In genomic region chr10:99765672-99766071, GRCh38 we compare ENCODE assay signal across 1 cellular context.
TF ChIP-seq lines count a peak whose summit lies in the region.

No MANE protein-coding gene starts in this region.

TF ChIP-seq in GM12878, 131 proteins besides CTCF, POLR2A, EP300 and RAD21 (continues in another document):
- TF ChIP-seq, protein P1, sequence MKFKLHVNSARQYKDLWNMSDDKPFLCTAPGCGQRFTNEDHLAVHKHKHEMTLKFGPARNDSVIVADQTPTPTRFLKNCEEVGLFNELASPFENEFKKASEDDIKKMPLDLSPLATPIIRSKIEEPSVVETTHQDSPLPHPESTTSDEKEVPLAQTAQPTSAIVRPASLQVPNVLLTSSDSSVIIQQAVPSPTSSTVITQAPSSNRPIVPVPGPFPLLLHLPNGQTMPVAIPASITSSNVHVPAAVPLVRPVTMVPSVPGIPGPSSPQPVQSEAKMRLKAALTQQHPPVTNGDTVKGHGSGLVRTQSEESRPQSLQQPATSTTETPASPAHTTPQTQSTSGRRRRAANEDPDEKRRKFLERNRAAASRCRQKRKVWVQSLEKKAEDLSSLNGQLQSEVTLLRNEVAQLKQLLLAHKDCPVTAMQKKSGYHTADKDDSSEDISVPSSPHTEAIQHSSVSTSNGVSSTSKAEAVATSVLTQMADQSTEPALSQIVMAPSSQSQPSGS (IDR thresholded peaks at IDR 0.05; ENCODE audit: low read length): peak; percentile 66
- TF ChIP-seq, protein P2, sequence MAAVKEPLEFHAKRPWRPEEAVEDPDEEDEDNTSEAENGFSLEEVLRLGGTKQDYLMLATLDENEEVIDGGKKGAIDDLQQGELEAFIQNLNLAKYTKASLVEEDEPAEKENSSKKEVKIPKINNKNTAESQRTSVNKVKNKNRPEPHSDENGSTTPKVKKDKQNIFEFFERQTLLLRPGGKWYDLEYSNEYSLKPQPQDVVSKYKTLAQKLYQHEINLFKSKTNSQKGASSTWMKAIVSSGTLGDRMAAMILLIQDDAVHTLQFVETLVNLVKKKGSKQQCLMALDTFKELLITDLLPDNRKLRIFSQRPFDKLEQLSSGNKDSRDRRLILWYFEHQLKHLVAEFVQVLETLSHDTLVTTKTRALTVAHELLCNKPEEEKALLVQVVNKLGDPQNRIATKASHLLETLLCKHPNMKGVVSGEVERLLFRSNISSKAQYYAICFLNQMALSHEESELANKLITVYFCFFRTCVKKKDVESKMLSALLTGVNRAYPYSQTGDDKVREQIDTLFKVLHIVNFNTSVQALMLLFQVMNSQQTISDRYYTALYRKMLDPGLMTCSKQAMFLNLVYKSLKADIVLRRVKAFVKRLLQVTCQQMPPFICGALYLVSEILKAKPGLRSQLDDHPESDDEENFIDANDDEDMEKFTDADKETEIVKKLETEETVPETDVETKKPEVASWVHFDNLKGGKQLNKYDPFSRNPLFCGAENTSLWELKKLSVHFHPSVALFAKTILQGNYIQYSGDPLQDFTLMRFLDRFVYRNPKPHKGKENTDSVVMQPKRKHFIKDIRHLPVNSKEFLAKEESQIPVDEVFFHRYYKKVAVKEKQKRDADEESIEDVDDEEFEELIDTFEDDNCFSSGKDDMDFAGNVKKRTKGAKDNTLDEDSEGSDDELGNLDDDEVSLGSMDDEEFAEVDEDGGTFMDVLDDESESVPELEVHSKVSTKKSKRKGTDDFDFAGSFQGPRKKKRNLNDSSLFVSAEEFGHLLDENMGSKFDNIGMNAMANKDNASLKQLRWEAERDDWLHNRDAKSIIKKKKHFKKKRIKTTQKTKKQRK (IDR thresholded peaks at IDR 0.05; ENCODE audit: low read depth, low read length): no peak
- TF ChIP-seq ZNF687 (IDR thresholded peaks at IDR 0.05) (no peak), ZZZ3 (IDR thresholded peaks at IDR 0.05; ENCODE audit: control insufficient read depth, insufficient read length, low read depth) (no peak), SUZ12 (IDR thresholded peaks at IDR 0.05; ENCODE audit: unreplicated experiment) (no peak), ETV6 (conservative IDR thresholded peaks at IDR 0.05 in 1 of 2, IDR thresholded peaks at IDR 0.05 in 1 of 2; ENCODE audit: borderline replicate concordance in 1 of 2, low read depth in 1 of 2) (no peak), KDM1A (IDR thresholded peaks at IDR 0.05; ENCODE audit: borderline replicate concordance) (no peak), STAT3 (IDR thresholded peaks at IDR 0.05; ENCODE audit: low read depth, low read length) (no peak), MYC (IDR thresholded peaks at IDR 0.05; ENCODE audit: insufficient read depth, insufficient read length, insufficient replicate concordance, low read length, severe bottlenecking) (no peak), ESRRA (IDR thresholded peaks at IDR 0.05; ENCODE audit: low read length) (no peak), ZNF384 (IDR thresholded peaks at IDR 0.05; ENCODE audit: borderline replicate concordance, low read depth, low read length) (peak; percentile 93), ZSCAN29 (IDR thresholded peaks at IDR 0.05) (no peak), SPI1 (IDR thresholded peaks at IDR 0.05; ENCODE audit: borderline replicate concordance, insufficient read depth, low read depth, low read length) (peak; percentile 88), JUND (IDR thresholded peaks at IDR 0.05; ENCODE audit: low read depth, low read length) (peak; percentile 65), CHD1 (IDR thresholded peaks at IDR 0.05; ENCODE audit: low read depth, low read length) (no peak), IRF4 (IDR thresholded peaks at IDR 0.05; ENCODE audit: low read depth, low read length) (0 out of 2 replicates have a peak, but pooled peaks have one; percentile 25), EGR1 (IDR thresholded peaks at IDR 0.05; ENCODE audit: borderline replicate concordance in 1 of 2, low read depth in 2 of 2, low read length in 2 of 2) (no peak), BRCA1 (IDR thresholded peaks at IDR 0.05; ENCODE audit: low read depth, low read length) (no peak), RB1 (IDR thresholded peaks at IDR 0.05; ENCODE audit: borderline replicate concordance) (no peak), BCL11A (IDR thresholded peaks at IDR 0.05; ENCODE audit: low read depth, low read length) (peak; percentile 28; the same call in 1 of the 2 replicates), USF1 (IDR thresholded peaks at IDR 0.05; ENCODE audit: borderline replicate concordance, extremely low read length, insufficient read depth, low read depth, low read length) (no peak), CUX1 (IDR thresholded peaks at IDR 0.05; ENCODE audit: insufficient replicate concordance, low read depth, low read length) (no peak), NFYA (IDR thresholded peaks at IDR 0.05; ENCODE audit: borderline replicate concordance, low read depth, low read length) (no peak), TARDBP (IDR thresholded peaks at IDR 0.05; ENCODE audit: borderline replicate concordance) (no peak), SRF (IDR thresholded peaks at IDR 0.05; ENCODE audit: low read depth in 2 of 2, low read length in 2 of 2) (no peak), RBBP5 (conservative IDR thresholded peaks at IDR 0.05) (no peak), EZH2 (IDR thresholded peaks at IDR 0.05; ENCODE audit: borderline replicate concordance, control insufficient read depth, low read depth, low read length) (no peak), ATF7 (IDR thresholded peaks at IDR 0.05; ENCODE audit: low read depth) (peak; percentile 32; the same call in 1 of the 2 replicates), TBL1XR1 (IDR thresholded peaks at IDR 0.05; ENCODE audit: low read depth, low read length) (no peak), BMI1 (IDR thresholded peaks at IDR 0.05; ENCODE audit: borderline replicate concordance) (no peak), MTA2 (IDR thresholded peaks at IDR 0.05; ENCODE audit: low read depth) (peak; percentile 69)
- TF ChIP-seq, protein P3, sequence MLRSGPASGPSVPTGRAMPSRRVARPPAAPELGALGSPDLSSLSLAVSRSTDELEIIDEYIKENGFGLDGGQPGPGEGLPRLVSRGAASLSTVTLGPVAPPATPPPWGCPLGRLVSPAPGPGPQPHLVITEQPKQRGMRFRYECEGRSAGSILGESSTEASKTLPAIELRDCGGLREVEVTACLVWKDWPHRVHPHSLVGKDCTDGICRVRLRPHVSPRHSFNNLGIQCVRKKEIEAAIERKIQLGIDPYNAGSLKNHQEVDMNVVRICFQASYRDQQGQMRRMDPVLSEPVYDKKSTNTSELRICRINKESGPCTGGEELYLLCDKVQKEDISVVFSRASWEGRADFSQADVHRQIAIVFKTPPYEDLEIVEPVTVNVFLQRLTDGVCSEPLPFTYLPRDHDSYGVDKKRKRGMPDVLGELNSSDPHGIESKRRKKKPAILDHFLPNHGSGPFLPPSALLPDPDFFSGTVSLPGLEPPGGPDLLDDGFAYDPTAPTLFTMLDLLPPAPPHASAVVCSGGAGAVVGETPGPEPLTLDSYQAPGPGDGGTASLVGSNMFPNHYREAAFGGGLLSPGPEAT (IDR thresholded peaks at IDR 0.05; ENCODE audit: low read depth): peak; percentile 32
- TF ChIP-seq, protein P4, sequence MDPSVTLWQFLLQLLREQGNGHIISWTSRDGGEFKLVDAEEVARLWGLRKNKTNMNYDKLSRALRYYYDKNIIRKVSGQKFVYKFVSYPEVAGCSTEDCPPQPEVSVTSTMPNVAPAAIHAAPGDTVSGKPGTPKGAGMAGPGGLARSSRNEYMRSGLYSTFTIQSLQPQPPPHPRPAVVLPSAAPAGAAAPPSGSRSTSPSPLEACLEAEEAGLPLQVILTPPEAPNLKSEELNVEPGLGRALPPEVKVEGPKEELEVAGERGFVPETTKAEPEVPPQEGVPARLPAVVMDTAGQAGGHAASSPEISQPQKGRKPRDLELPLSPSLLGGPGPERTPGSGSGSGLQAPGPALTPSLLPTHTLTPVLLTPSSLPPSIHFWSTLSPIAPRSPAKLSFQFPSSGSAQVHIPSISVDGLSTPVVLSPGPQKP (IDR thresholded peaks at IDR 0.05; ENCODE audit: low read depth, low read length): no peak
- TF ChIP-seq, protein P5, sequence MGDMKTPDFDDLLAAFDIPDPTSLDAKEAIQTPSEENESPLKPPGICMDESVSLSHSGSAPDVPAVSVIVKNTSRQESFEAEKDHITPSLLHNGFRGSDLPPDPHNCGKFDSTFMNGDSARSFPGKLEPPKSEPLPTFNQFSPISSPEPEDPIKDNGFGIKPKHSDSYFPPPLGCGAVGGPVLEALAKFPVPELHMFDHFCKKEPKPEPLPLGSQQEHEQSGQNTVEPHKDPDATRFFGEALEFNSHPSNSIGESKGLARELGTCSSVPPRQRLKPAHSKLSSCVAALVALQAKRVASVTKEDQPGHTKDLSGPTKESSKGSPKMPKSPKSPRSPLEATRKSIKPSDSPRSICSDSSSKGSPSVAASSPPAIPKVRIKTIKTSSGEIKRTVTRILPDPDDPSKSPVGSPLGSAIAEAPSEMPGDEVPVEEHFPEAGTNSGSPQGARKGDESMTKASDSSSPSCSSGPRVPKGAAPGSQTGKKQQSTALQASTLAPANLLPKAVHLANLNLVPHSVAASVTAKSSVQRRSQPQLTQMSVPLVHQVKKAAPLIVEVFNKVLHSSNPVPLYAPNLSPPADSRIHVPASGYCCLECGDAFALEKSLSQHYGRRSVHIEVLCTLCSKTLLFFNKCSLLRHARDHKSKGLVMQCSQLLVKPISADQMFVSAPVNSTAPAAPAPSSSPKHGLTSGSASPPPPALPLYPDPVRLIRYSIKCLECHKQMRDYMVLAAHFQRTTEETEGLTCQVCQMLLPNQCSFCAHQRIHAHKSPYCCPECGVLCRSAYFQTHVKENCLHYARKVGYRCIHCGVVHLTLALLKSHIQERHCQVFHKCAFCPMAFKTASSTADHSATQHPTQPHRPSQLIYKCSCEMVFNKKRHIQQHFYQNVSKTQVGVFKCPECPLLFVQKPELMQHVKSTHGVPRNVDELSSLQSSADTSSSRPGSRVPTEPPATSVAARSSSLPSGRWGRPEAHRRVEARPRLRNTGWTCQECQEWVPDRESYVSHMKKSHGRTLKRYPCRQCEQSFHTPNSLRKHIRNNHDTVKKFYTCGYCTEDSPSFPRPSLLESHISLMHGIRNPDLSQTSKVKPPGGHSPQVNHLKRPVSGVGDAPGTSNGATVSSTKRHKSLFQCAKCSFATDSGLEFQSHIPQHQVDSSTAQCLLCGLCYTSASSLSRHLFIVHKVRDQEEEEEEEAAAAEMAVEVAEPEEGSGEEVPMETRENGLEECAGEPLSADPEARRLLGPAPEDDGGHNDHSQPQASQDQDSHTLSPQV (IDR thresholded peaks at IDR 0.05): no peak
